Comparison of ENCODE assay signal across 11 cellular contexts in genomic region chr13:28329395-28330158, GRCh38.
DNase-seq lines count a peak whose midpoint lies in the region; ATAC-seq and TF ChIP-seq lines count a peak whose summit lies in the region.
"Had no signal": no experiment of that assay in that cellular context is flagged by ENCODE, and none has a peak within 500 bp of the region (broad histone marks: within the 10 kb centered on the region; RNA-seq: fewer than 3 reads in every experiment).

No MANE protein-coding gene starts in this region.

- H3K36me3 Mint-ChIP-seq in activated CD4-positive, alpha-beta T cell treated with anti-CD3 and anti-CD28 coated beads, Interleukin-2, amount 10 ng/mL, durations not matched to agents 24 days and 14 days (ENCODE audit: low read depth): no peaks in the 10 kb centered on the region

- DNase-seq in HCEC 1CT (peak; percentile 75), dedifferentiated amniotic fluid mesenchymal stem cell (ENCODE audit: extremely low spot score) (peak; percentile 84), kidney tubule cell (ENCODE audit: low spot score) (peak; percentile 36), thoracic aorta (ENCODE audit: low spot score) (peak; percentile 13)
- no peak for DNase-seq in activated CD4-positive, alpha-beta T cell treated with anti-CD3 and anti-CD28 coated beads, Interleukin-2, amount 10 ng/mL, durations not matched to agents 24 days and 14 days
- no peak for DNase-seq in stimulated activated CD4-positive, alpha-beta T cell treated with anti-CD3 and anti-CD28 coated beads, Interleukin-4, amount 100 ng/mL, for 4 hours
- DNase-seq: NCI-H146, occipital lobe had no signal

- no peak overlapping the region for H3K27ac ChIP-seq in thoracic aorta
- H3K27ac ChIP-seq: HL-60 had no signal

- no peak for TF ChIP-seq CTCF in thoracic aorta (IDR thresholded peaks at IDR 0.05)

- no peak overlapping the region for H3K4me3 Mint-ChIP-seq in activated CD4-positive, alpha-beta T cell treated with anti-CD3 and anti-CD28 coated beads, Interleukin-2, amount 10 ng/mL, durations not matched to agents 24 days and 14 days

- intact Hi-C loops in activated CD4-positive, alpha-beta T cell treated with anti-CD3 and anti-CD28 coated beads, Interleukin-2, amount 10 ng/mL, durations not matched to agents 24 days and 14 days (cut with micrococcal nuclease): no loop called here

- no peaks in the 10 kb centered on the region for H3K4me1 Mint-ChIP-seq in activated CD4-positive, alpha-beta T cell treated with anti-CD3 and anti-CD28 coated beads, Interleukin-2, amount 10 ng/mL, durations not matched to agents 24 days and 14 days

- no peaks in the 10 kb centered on the region for H3K9me3 Mint-ChIP-seq in activated CD4-positive, alpha-beta T cell treated with anti-CD3 and anti-CD28 coated beads, Interleukin-2, amount 10 ng/mL, durations not matched to agents 24 days and 14 days

- H3K4me3 ChIP-seq in thoracic aorta: no peak overlapping the region
- H3K4me3 ChIP-seq: coronary artery had no signal

- H3K4me1 ChIP-seq in thoracic aorta (ENCODE audit: control insufficient read depth in 1 of 2, low read depth in 2 of 2): peaks cover 1 to 9% of the 10 kb centered on the region in 2 donors

- no peak overlapping the region for H3K27ac Mint-ChIP-seq in activated CD4-positive, alpha-beta T cell treated with anti-CD3 and anti-CD28 coated beads, Interleukin-2, amount 10 ng/mL, durations not matched to agents 24 days and 14 days

- H3K27me3 ChIP-seq in thoracic aorta (replicated peaks; ENCODE audit: insufficient read depth): no peaks in the 10 kb centered on the region

- no peaks in the 10 kb centered on the region for H3K27me3 Mint-ChIP-seq in activated CD4-positive, alpha-beta T cell treated with anti-CD3 and anti-CD28 coated beads, Interleukin-2, amount 10 ng/mL, durations not matched to agents 24 days and 14 days

- peak; percentile 53 for ATAC-seq in thoracic aorta (ENCODE audit: insufficient number of reproducible peaks, low FRiP score, low read depth)
- no peak for ATAC-seq in HG02981 (IDR thresholded peaks at IDR 0.05; ENCODE audit: unreplicated experiment)

- H3K36me3 ChIP-seq in thoracic aorta: no peaks in the 10 kb centered on the region

- no peaks in the 10 kb centered on the region for H3K9me3 ChIP-seq in thoracic aorta

Comparison
In these comparisons a context has a peak if more than half of its experiments do, and no peak if none do; other contexts are left out.
1. DNase-seq: peak in HCEC 1CT (single experiment), dedifferentiated amniotic fluid mesenchymal stem cell (single experiment), kidney tubule cell (single experiment) and thoracic aorta (single experiment); none in activated CD4-positive, alpha-beta T cell treated with anti-CD3 and anti-CD28 coated beads, Interleukin-2, amount 10 ng/mL, durations not matched to agents 24 days and 14 days (single experiment) and stimulated activated CD4-positive, alpha-beta T cell treated with anti-CD3 and anti-CD28 coated beads, Interleukin-4, amount 100 ng/mL, for 4 hours (0 of 2).